15 cellular contexts compared by ENCODE assay signal in genomic region chr6:148445620-148446019, GRCh38.
DNase-seq lines count a peak whose midpoint lies in the region; FAIRE-seq and TF ChIP-seq lines count a peak whose summit lies in the region.
"Had no signal": no experiment of that assay in that cellular context is flagged by ENCODE, and none has a peak within 500 bp of the region (broad histone marks: within the 10 kb centered on the region; RNA-seq: fewer than 3 reads in every experiment).

No MANE protein-coding gene starts in this region.

- peak overlapping the region; percentile 47 for H3K27ac ChIP-seq in ACC112 (ENCODE audit: low read depth, low read length)
- no peak overlapping the region for H3K27ac ChIP-seq in keratinocyte (ENCODE audit: control insufficient read depth, insufficient read depth, low read length)
- H3K27ac ChIP-seq: testis had no signal

- H3K4me3 ChIP-seq in ACC112 (ENCODE audit: low read depth, low read length) (no peak overlapping the region), cardiac fibroblast (replicated peaks in 1 of 2; ENCODE audit: low read depth in 2 of 2, low read length in 2 of 2) (no peak overlapping the region), keratinocyte (ENCODE audit: control insufficient read depth in 2 of 3, extremely low read depth in 1 of 3, insufficient read depth in 2 of 3, low read depth in 1 of 3, low read length in 3 of 3) (no peak overlapping the region)
- H3K4me3 ChIP-seq: testis had no signal

- H3K27me3 ChIP-seq in ACC112 (ENCODE audit: insufficient read depth, low read length) (no peaks in the 10 kb centered on the region), keratinocyte (ENCODE audit: control insufficient read depth, extremely low read depth, insufficient read depth, low read length) (no peaks in the 10 kb centered on the region)
- H3K27me3 ChIP-seq: testis had no signal

- no peaks in the 10 kb centered on the region for H3K9me1 ChIP-seq in keratinocyte (ENCODE audit: control insufficient read depth, extremely low read depth, insufficient read depth, low read length)

- H3K4me2 ChIP-seq in keratinocyte (ENCODE audit: control insufficient read depth, extremely low read depth, insufficient read depth, low read depth, low read length), result peak overlapping the region; percentile 11

- H3K79me2 ChIP-seq in ACC112 (ENCODE audit: control insufficient read depth, insufficient read depth, low read length, unreplicated experiment) (no peaks in the 10 kb centered on the region), keratinocyte (ENCODE audit: control insufficient read depth, insufficient read depth, low read length) (no peaks in the 10 kb centered on the region)

- dilution Hi-C loops in keratinocyte (cut with MboI; ENCODE audit: extremely low pct_ligation_motif_present, low sequenced_read_pairs), result no loop called here

- no peak for TF ChIP-seq CTCF in cardiac fibroblast (IDR thresholded peaks at IDR 0.05; ENCODE audit: low read depth, low read length)
- no peak for TF ChIP-seq CTCF in keratinocyte (optimal IDR thresholded peaks at IDR 0.05 in 1 of 3, IDR thresholded peaks at IDR 0.05 in 1 of 3, conservative IDR thresholded peaks at IDR 0.05 in 1 of 3; ENCODE audit: extremely low read depth in 1 of 3, insufficient read depth in 2 of 3, low read length in 3 of 3)

- no peaks in the 10 kb centered on the region for H4K20me1 ChIP-seq in keratinocyte (ENCODE audit: control insufficient read depth, extremely low read depth, insufficient read depth, low read length)

- H3K36me3 ChIP-seq in ACC112 (ENCODE audit: insufficient read depth, low read length) (peaks cover 8% of the 10 kb centered on the region; the same call in 1 of the 2 replicates), keratinocyte (ENCODE audit: control insufficient read depth in 2 of 2, extremely low read depth in 1 of 2, insufficient read depth in 2 of 2, low read length in 2 of 2) (no peaks in the 10 kb centered on the region)

- DNase-seq in HTR-8/SVneo (ENCODE audit: insufficient read length, low spot score) (peak; percentile 45), cardiac fibroblast (ENCODE audit: low read depth in 2 of 2) (peak; percentile 69 to 81), keratinocyte (ENCODE audit: low read depth, low spot score) (no peak), GOT3 (lab: John Stamatoyannopoulos, UW) (no peak), NCI-H345 (lab: John Stamatoyannopoulos, UW) (no peak), activated gamma-delta T cell treated with Interleukin-2 at 50 U/mL for 16 hours (no peak), DMS114 treated with DMSO at 0.1 percent for 48 hours (lab: John Stamatoyannopoulos, UW; ENCODE audit: unreplicated experiment) (no peak)
- DNase-seq: activated CD8-positive, alpha-beta T cell treated with anti-CD3 and anti-CD28 coated beads, Interleukin-2, amount 10 ng/mL, durations not matched to agents 7 days and 5 days; activated naive CD4-positive, alpha-beta T cell treated with Interleukin-2 at 50 U/mL for 16 hours; cerebellar nuclear complex; DMS153; NCI-H524 treated with DMSO at 0.1 percent for 48 hours; testis had no signal

- H3K4me1 ChIP-seq in ACC112 (ENCODE audit: control insufficient read depth, insufficient read depth, low read length, unreplicated experiment), result peaks cover 52% of the 10 kb centered on the region
- peaks cover 41% of the 10 kb centered on the region for H3K4me1 ChIP-seq in keratinocyte (ENCODE audit: control insufficient read depth, extremely low read depth, insufficient read depth, low read length)

- no peak for FAIRE-seq in HTR-8/SVneo (lab: Jason Lieb, UNC)
- no peak for FAIRE-seq in keratinocyte (lab: Jason Lieb, UNC)
- FAIRE-seq: frontal cortex had no signal

- H3K9ac ChIP-seq in keratinocyte (ENCODE audit: control insufficient read depth, extremely low read depth, insufficient read depth, low read length), result no peak overlapping the region

- H3K9me3 ChIP-seq in keratinocyte (ENCODE audit: control insufficient read depth, low read depth, low read length), result no peaks in the 10 kb centered on the region
- H3K9me3 ChIP-seq: testis had no signal

- H2AFZ ChIP-seq in ACC112 (ENCODE audit: low read length, unreplicated experiment) (no peak overlapping the region), keratinocyte (ENCODE audit: control insufficient read depth, low read length) (no peak overlapping the region)

Comparison
In these comparisons a context has a peak if more than half of its experiments do, and no peak if none do; other contexts are left out.
1. DNase-seq: peak in HTR-8/SVneo (single experiment) and cardiac fibroblast (2 of 2); none in keratinocyte (single experiment), GOT3 (single experiment), NCI-H345 (single experiment), activated gamma-delta T cell treated with Interleukin-2 at 50 U/mL for 16 hours (single experiment) and DMS114 treated with DMSO at 0.1 percent for 48 hours (single experiment).